ENCODE assay signal across 14 cellular contexts in the genomic region with DNA sequence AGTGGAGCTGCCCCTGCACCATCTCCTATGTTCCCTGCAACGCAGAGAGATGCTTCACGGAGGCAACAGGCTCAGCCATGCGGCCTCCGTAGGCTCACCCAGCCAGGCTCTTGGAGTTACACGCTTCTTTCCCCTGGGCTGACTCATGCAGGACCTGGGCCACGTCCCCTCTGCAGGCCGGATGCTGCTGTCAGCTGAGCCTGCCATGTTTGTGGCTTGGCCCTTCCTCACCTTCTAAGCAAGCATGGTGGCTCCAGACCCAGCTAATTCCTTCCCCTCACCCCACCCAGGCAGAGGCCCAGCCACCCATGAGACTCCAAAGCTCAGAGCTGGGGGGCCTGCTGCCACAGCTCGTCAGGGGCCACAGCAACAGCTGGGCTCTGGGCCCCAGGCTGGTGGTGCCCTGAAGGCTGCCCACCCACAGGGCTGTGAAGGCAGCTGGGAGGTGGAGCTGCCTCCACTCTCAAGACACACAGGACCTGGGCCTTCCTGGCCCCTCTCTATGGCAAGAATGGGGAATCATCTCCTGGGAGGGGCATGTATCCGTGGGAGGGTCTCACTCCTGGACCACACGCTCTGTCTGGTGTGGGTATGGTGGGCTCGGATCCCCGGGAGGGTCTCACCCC.
DNase-seq lines count a peak whose midpoint lies in the region; ATAC-seq and TF ChIP-seq lines count a peak whose summit lies in the region.
"Had no signal": no experiment of that assay in that cellular context is flagged by ENCODE, and none has a peak within 500 bp of the region (broad histone marks: within the 10 kb centered on the region; RNA-seq: fewer than 3 reads in every experiment).

No MANE protein-coding gene starts in this region.

- ATAC-seq in left lobe of liver (no peak), HG02981 (IDR thresholded peaks at IDR 0.05; ENCODE audit: unreplicated experiment) (no peak)

- peaks cover 8% of the 10 kb centered on the region for H3K9me3 Mint-ChIP-seq in activated T-helper 1 cell treated with anti-CD3 and anti-CD28 coated beads, Interleukin-12 subunit alpha, Interleukin-12 subunit beta, Interleukin-2, Interleukin-4 antibody, amounts not matched to agents 30 ng/mL and 10 ng/mL and 1 ng/mL, durations not matched to agents 14 hours and 24 hours and 36 hours
- peaks cover 3% of the 10 kb centered on the region for H3K9me3 Mint-ChIP-seq in Calu3 (ENCODE audit: low read depth, unreplicated experiment)
- H3K9me3 Mint-ChIP-seq: IgD-negative memory B cell had no signal

- TF ChIP-seq CTCF in testis (IDR thresholded peaks at IDR 0.05), result no peak
- TF ChIP-seq CTCF in Calu3 (IDR thresholded peaks at IDR 0.05; ENCODE audit: unreplicated experiment), result no peak

- no peaks in the 10 kb centered on the region for H3K9me3 ChIP-seq in testis
- H3K9me3 ChIP-seq: adrenal gland had no signal

- CTCF ChIA-PET in Calu3 (lab: Charles Lee), result no interaction called here

- no peaks in the 10 kb centered on the region for H3K4me1 ChIP-seq in testis
- H3K4me1 ChIP-seq: adrenal gland had no signal

- peak; percentile 76 for DNase-seq in AG08396 (ENCODE audit: low spot score)
- DNase-seq in GM03348 (ENCODE audit: low spot score), result peak; percentile 66
- peak; percentile 11 for DNase-seq in activated T-helper 1 cell treated with anti-CD3 and anti-CD28 coated beads, Interleukin-12 subunit alpha, Interleukin-12 subunit beta, Interleukin-2, Interleukin-4 antibody, amounts not matched to agents 30 ng/mL and 10 ng/mL and 1 ng/mL, durations not matched to agents 14 hours and 24 hours and 36 hours (ENCODE audit: low spot score)
- peak; percentile 43 for DNase-seq in glomerular visceral epithelial cell (ENCODE audit: extremely low spot score)
- no peak for DNase-seq in left lobe of liver (ENCODE audit: low spot score)
- DNase-seq in testis, result no peak
- no peak for DNase-seq in Calu3
- DNase-seq: adrenal gland, DMS79, erythroblast, NCI-H2029 treated with DMSO at 0.1 percent for 48 hours, OCI-M1 had no signal

- WGBS in testis, 2 donors, result 94% methylated on average over 4 to 12 of the region's 12 CpGs

- TF ChIP-seq POLR2A in testis (IDR thresholded peaks at IDR 0.05), result no peak

- intact Hi-C loops in activated T-helper 1 cell treated with anti-CD3 and anti-CD28 coated beads, Interleukin-12 subunit alpha, Interleukin-12 subunit beta, Interleukin-2, Interleukin-4 antibody, amounts not matched to agents 30 ng/mL and 10 ng/mL and 1 ng/mL, durations not matched to agents 14 hours and 24 hours and 36 hours (cut with micrococcal nuclease), result no loop called here
- intact Hi-C loops in testis (cut with DNase I; ENCODE audit: low total_unique reads), result no loop called here
- intact Hi-C loops in Calu3 (cut with micrococcal nuclease; ENCODE audit: unreplicated experiment), result no loop called here

- BruUV-seq in Calu3 (replicated peaks; lab: Mats Ljungman, UMichigan), result no TSS peak

- no peak overlapping the region for H3K4me3 ChIP-seq in testis
- H3K4me3 ChIP-seq: adrenal gland had no signal

- H3K4me3 Mint-ChIP-seq in activated T-helper 1 cell treated with anti-CD3 and anti-CD28 coated beads, Interleukin-12 subunit alpha, Interleukin-12 subunit beta, Interleukin-2, Interleukin-4 antibody, amounts not matched to agents 30 ng/mL and 10 ng/mL and 1 ng/mL, durations not matched to agents 14 hours and 24 hours and 36 hours, result no peak overlapping the region
- no peak overlapping the region for H3K4me3 Mint-ChIP-seq in Calu3 (ENCODE audit: low read depth, unreplicated experiment)
- H3K4me3 Mint-ChIP-seq: IgD-negative memory B cell had no signal

- no peaks in the 10 kb centered on the region for H3K36me3 ChIP-seq in testis (ENCODE audit: low read depth, missing control alignments)
- H3K36me3 ChIP-seq: adrenal gland had no signal

- H3K36me3 Mint-ChIP-seq in activated T-helper 1 cell treated with anti-CD3 and anti-CD28 coated beads, Interleukin-12 subunit alpha, Interleukin-12 subunit beta, Interleukin-2, Interleukin-4 antibody, amounts not matched to agents 30 ng/mL and 10 ng/mL and 1 ng/mL, durations not matched to agents 14 hours and 24 hours and 36 hours (ENCODE audit: low read depth), result peaks cover 23% of the 10 kb centered on the region
- H3K36me3 Mint-ChIP-seq in Calu3 (ENCODE audit: insufficient read depth, unreplicated experiment), result peaks cover 6% of the 10 kb centered on the region

- H3K27me3 Mint-ChIP-seq in activated T-helper 1 cell treated with anti-CD3 and anti-CD28 coated beads, Interleukin-12 subunit alpha, Interleukin-12 subunit beta, Interleukin-2, Interleukin-4 antibody, amounts not matched to agents 30 ng/mL and 10 ng/mL and 1 ng/mL, durations not matched to agents 14 hours and 24 hours and 36 hours (ENCODE audit: insufficient read depth), result no peaks in the 10 kb centered on the region
- H3K27me3 Mint-ChIP-seq in Calu3 (ENCODE audit: unreplicated experiment), result no peaks in the 10 kb centered on the region
- H3K27me3 Mint-ChIP-seq: IgD-negative memory B cell had no signal

- no peaks in the 10 kb centered on the region for H3K27me3 ChIP-seq in testis
- H3K27me3 ChIP-seq: adrenal gland had no signal

- H3K27ac ChIP-seq in testis, result no peak overlapping the region
- H3K27ac ChIP-seq: adrenal gland had no signal

- H3K27ac Mint-ChIP-seq in activated T-helper 1 cell treated with anti-CD3 and anti-CD28 coated beads, Interleukin-12 subunit alpha, Interleukin-12 subunit beta, Interleukin-2, Interleukin-4 antibody, amounts not matched to agents 30 ng/mL and 10 ng/mL and 1 ng/mL, durations not matched to agents 14 hours and 24 hours and 36 hours, result peak overlapping the region; percentile 18
- H3K27ac Mint-ChIP-seq in Calu3 (ENCODE audit: unreplicated experiment), result no peak overlapping the region
- H3K27ac Mint-ChIP-seq: IgD-negative memory B cell had no signal

- H3K4me1 Mint-ChIP-seq in activated T-helper 1 cell treated with anti-CD3 and anti-CD28 coated beads, Interleukin-12 subunit alpha, Interleukin-12 subunit beta, Interleukin-2, Interleukin-4 antibody, amounts not matched to agents 30 ng/mL and 10 ng/mL and 1 ng/mL, durations not matched to agents 14 hours and 24 hours and 36 hours (ENCODE audit: low read depth), result peaks cover 4% of the 10 kb centered on the region
- H3K4me1 Mint-ChIP-seq in Calu3 (ENCODE audit: low read depth, unreplicated experiment), result no peaks in the 10 kb centered on the region

Comparison
In these comparisons a context has a peak if more than half of its experiments do, and no peak if none do; other contexts are left out.
1. DNase-seq: peak in AG08396 (single experiment), GM03348 (single experiment), activated T-helper 1 cell treated with anti-CD3 and anti-CD28 coated beads, Interleukin-12 subunit alpha, Interleukin-12 subunit beta, Interleukin-2, Interleukin-4 antibody, amounts not matched to agents 30 ng/mL and 10 ng/mL and 1 ng/mL, durations not matched to agents 14 hours and 24 hours and 36 hours (single experiment) and glomerular visceral epithelial cell (single experiment); none in left lobe of liver (single experiment), testis (single experiment) and Calu3 (single experiment).